Comparison of ENCODE assay signal across 25 cellular contexts in genomic region chr14:47227051-47227600, GRCh38.
DNase-seq lines count a peak whose midpoint lies in the region; ATAC-seq and TF ChIP-seq lines count a peak whose summit lies in the region.
"Had no signal": no experiment of that assay in that cellular context is flagged by ENCODE, and none has a peak within 500 bp of the region (broad histone marks: within the 10 kb centered on the region; RNA-seq: fewer than 3 reads in every experiment).

No MANE protein-coding gene starts in this region.

- peaks cover 6% of the 10 kb centered on the region for H3K27me3 Mint-ChIP-seq in chondrocyte (ENCODE audit: low read depth)
- H3K27me3 Mint-ChIP-seq: activated naive CD4-positive, alpha-beta T cell treated with anti-CD3 and anti-CD28 coated beads, Interleukin-2, amount 50 U/mL, for 24 hours; CD4-positive, alpha-beta T cell had no signal

- H3K9me3 ChIP-seq in vagina (no peaks in the 10 kb centered on the region), left lung (no peaks in the 10 kb centered on the region)
- H3K9me3 ChIP-seq: body of pancreas, colonic mucosa, SJCRH30 had no signal

- in situ Hi-C loops in KBM-7 (cut with MboI; ENCODE audit: low pct_unique_long_range_greater_than_20kb, low sequenced_read_pairs), result no loop called here

- H3K4me3 ChIP-seq in vagina (no peak overlapping the region), left lung (no peak overlapping the region)
- H3K4me3 ChIP-seq: body of pancreas, colonic mucosa, SJCRH30, spleen had no signal

- no peak for TF ChIP-seq POLR2A in vagina (IDR thresholded peaks at IDR 0.05)

- no peak overlapping the region for H3K27ac ChIP-seq in vagina
- no peak overlapping the region for H3K27ac ChIP-seq in left lung
- H3K27ac ChIP-seq: body of pancreas, colonic mucosa, SJCRH30, spleen had no signal

- intact Hi-C loops in vagina (cut with DNase I) (no loop called here), left lung (cut with DNase I) (no loop called here)

- H3K27me3 ChIP-seq in vagina (no peaks in the 10 kb centered on the region), left lung (no peaks in the 10 kb centered on the region)
- H3K27me3 ChIP-seq: body of pancreas, colonic mucosa, SJCRH30, spleen had no signal

- H3K4me1 ChIP-seq in vagina (no peaks in the 10 kb centered on the region), left lung (no peaks in the 10 kb centered on the region)
- H3K4me1 ChIP-seq: body of pancreas, colonic mucosa, SJCRH30 had no signal

- peak; percentile 67 to 72 for DNase-seq in AML-193 (lab: John Stamatoyannopoulos, UW)
- DNase-seq in KBM-7, result peak; percentile 7
- peak; percentile 42 for DNase-seq in UCSD-AML1 (lab: John Stamatoyannopoulos, UW; ENCODE audit: unreplicated experiment)
- DNase-seq in iris pigment epithelial cell (ENCODE audit: low read depth), result peak; percentile 25
- DNase-seq in vagina (ENCODE audit: extremely low spot score in 2 of 2), result no peak
- no peak for DNase-seq in left lung
- DNase-seq in chondrocyte (ENCODE audit: low spot score), result no peak
- DNase-seq: ACHN; activated CD8-positive, alpha-beta memory T cell treated with anti-CD3 and anti-CD28 coated beads for 24 hours; activated T-cell treated with anti-CD3 and anti-CD28 coated beads, Interleukin-2, amount 50 U/mL, for 72 hours; body of pancreas; CD4-positive, alpha-beta T cell; colonic mucosa; foreskin fibroblast; midbrain; NCI-H1048; NCI-H2029; NCI-H524 treated with DMSO at 0.1 percent for 48 hours; PC-3; SJCRH30; spleen; stimulated activated CD4-positive, alpha-beta T cell treated with anti-CD3 and anti-CD28 coated beads, Interleukin-4, amount 100 ng/mL, for 4 hours had no signal

- no peak for TF ChIP-seq CTCF in vagina (IDR thresholded peaks at IDR 0.05)
- TF ChIP-seq CTCF in left lung (IDR thresholded peaks at IDR 0.05), result no peak
- no peak for TF ChIP-seq CTCF in chondrocyte (IDR thresholded peaks at IDR 0.05)

- H3K36me3 ChIP-seq in vagina (no peaks in the 10 kb centered on the region), left lung (no peaks in the 10 kb centered on the region)
- H3K36me3 ChIP-seq: colonic mucosa, SJCRH30, spleen had no signal

- peaks cover 4% of the 10 kb centered on the region for H3K9me3 Mint-ChIP-seq in chondrocyte (ENCODE audit: low read depth)

- no peaks in the 10 kb centered on the region for H3K36me3 Mint-ChIP-seq in chondrocyte (ENCODE audit: low read depth)
- H3K36me3 Mint-ChIP-seq: activated naive CD4-positive, alpha-beta T cell treated with anti-CD3 and anti-CD28 coated beads, Interleukin-2, amount 50 U/mL, for 24 hours had no signal

- H3K4me3 Mint-ChIP-seq in chondrocyte (ENCODE audit: unreplicated experiment), result no peak overlapping the region
- H3K4me3 Mint-ChIP-seq: activated naive CD4-positive, alpha-beta T cell treated with anti-CD3 and anti-CD28 coated beads, Interleukin-2, amount 50 U/mL, for 24 hours; activated T-cell treated with anti-CD3 and anti-CD28 coated beads, Interleukin-2, amount 50 U/mL, for 72 hours; CD4-positive, alpha-beta T cell had no signal

- ATAC-seq in left lung, result no peak
- ATAC-seq in GM19452 (IDR thresholded peaks at IDR 0.05; ENCODE audit: unreplicated experiment), result no peak
- ATAC-seq: activated CD4-positive, CD25-positive, alpha-beta regulatory T cell treated with anti-CD3 and anti-CD28 coated beads, Interleukin-2, amount 50 U/mL, for 24 hours; activated T-cell treated with anti-CD3 and anti-CD28 coated beads, Interleukin-2, amount 50 U/mL, for 72 hours; body of pancreas; PC-3 had no signal

- H3K27ac Mint-ChIP-seq in chondrocyte (ENCODE audit: unreplicated experiment), result no peak overlapping the region
- H3K27ac Mint-ChIP-seq: activated naive CD4-positive, alpha-beta T cell treated with anti-CD3 and anti-CD28 coated beads, Interleukin-2, amount 50 U/mL, for 24 hours; activated T-cell treated with anti-CD3 and anti-CD28 coated beads, Interleukin-2, amount 50 U/mL, for 72 hours; CD4-positive, alpha-beta T cell had no signal

- no peaks in the 10 kb centered on the region for H3K4me1 Mint-ChIP-seq in chondrocyte (ENCODE audit: low read depth)
- H3K4me1 Mint-ChIP-seq: activated naive CD4-positive, alpha-beta T cell treated with anti-CD3 and anti-CD28 coated beads, Interleukin-2, amount 50 U/mL, for 24 hours had no signal

Comparison
In these comparisons a context has a peak if more than half of its experiments do, and no peak if none do; other contexts are left out.
1. DNase-seq: peak in AML-193 (2 of 2), KBM-7 (single experiment), UCSD-AML1 (single experiment) and iris pigment epithelial cell (single experiment); none in vagina (0 of 2), left lung (0 of 2) and chondrocyte (single experiment).